In the genomic region with DNA sequence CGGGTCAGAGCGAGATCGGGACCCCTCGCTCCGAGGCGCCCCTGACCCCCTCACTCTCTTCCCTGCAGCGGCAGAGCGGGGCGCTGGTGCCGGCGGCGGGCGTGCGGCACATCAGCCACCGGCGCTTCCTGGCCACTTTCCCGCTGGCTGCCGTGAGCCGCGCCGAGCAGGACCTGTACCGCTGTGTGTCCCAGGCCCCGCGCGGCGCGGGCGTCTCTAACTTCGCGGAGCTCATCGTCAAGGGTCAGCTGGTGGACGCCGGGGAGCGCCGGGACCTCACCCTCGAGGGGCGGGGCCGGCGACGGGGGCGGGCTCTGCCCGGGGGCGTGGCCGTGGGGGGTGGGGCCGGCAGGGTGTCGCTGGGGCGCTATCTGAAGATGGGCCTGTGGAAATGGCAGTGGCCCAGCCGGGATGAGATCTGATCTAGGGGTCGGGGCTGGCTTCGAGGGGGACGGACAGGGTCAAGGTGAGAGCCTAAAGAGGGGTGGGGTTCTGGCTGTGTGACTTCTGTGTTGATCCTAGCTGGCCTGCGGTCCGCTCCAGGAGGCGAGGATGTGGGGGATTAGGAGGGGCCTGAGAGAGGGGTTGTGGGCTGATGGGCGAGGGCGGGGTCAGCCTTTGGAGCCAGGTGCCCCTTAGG, we compare ENCODE assay signal across 2 cellular contexts.
TF ChIP-seq lines count a peak whose summit lies in the region.

No MANE protein-coding gene starts in this region.

TF ChIP-seq in liver, 16 proteins besides CTCF, POLR2A, EP300 and RAD21:
- TF ChIP-seq HNF4G (IDR thresholded peaks at IDR 0.05) (no peak), NR2F2 (IDR thresholded peaks at IDR 0.05) (no peak), SP1 (IDR thresholded peaks at IDR 0.05) (no peak), JUND (IDR thresholded peaks at IDR 0.05) (no peak), FOXA2 (IDR thresholded peaks at IDR 0.05) (no peak), RXRA (IDR thresholded peaks at IDR 0.05) (no peak), FOXA1 (IDR thresholded peaks at IDR 0.05) (no peak), TAF1 (conservative IDR thresholded peaks at IDR 0.05) (no peak), GABPA (IDR thresholded peaks at IDR 0.05 in 1 of 2, conservative IDR thresholded peaks at IDR 0.05 in 1 of 2) (no peak), EGR1 (IDR thresholded peaks at IDR 0.05; ENCODE audit: low read depth in 2 of 2) (no peak), HNF4A (conservative IDR thresholded peaks at IDR 0.05) (no peak)
- TF ChIP-seq, protein P1, sequence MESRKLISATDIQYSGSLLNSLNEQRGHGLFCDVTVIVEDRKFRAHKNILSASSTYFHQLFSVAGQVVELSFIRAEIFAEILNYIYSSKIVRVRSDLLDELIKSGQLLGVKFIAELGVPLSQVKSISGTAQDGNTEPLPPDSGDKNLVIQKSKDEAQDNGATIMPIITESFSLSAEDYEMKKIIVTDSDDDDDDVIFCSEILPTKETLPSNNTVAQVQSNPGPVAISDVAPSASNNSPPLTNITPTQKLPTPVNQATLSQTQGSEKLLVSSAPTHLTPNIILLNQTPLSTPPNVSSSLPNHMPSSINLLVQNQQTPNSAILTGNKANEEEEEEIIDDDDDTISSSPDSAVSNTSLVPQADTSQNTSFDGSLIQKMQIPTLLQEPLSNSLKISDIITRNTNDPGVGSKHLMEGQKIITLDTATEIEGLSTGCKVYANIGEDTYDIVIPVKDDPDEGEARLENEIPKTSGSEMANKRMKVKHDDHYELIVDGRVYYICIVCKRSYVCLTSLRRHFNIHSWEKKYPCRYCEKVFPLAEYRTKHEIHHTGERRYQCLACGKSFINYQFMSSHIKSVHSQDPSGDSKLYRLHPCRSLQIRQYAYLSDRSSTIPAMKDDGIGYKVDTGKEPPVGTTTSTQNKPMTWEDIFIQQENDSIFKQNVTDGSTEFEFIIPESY (IDR thresholded peaks at IDR 0.05): no peak
- TF ChIP-seq, protein P2, sequence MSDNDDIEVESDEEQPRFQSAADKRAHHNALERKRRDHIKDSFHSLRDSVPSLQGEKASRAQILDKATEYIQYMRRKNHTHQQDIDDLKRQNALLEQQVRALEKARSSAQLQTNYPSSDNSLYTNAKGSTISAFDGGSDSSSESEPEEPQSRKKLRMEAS (IDR thresholded peaks at IDR 0.05): no peak
- TF ChIP-seq, protein P3, sequence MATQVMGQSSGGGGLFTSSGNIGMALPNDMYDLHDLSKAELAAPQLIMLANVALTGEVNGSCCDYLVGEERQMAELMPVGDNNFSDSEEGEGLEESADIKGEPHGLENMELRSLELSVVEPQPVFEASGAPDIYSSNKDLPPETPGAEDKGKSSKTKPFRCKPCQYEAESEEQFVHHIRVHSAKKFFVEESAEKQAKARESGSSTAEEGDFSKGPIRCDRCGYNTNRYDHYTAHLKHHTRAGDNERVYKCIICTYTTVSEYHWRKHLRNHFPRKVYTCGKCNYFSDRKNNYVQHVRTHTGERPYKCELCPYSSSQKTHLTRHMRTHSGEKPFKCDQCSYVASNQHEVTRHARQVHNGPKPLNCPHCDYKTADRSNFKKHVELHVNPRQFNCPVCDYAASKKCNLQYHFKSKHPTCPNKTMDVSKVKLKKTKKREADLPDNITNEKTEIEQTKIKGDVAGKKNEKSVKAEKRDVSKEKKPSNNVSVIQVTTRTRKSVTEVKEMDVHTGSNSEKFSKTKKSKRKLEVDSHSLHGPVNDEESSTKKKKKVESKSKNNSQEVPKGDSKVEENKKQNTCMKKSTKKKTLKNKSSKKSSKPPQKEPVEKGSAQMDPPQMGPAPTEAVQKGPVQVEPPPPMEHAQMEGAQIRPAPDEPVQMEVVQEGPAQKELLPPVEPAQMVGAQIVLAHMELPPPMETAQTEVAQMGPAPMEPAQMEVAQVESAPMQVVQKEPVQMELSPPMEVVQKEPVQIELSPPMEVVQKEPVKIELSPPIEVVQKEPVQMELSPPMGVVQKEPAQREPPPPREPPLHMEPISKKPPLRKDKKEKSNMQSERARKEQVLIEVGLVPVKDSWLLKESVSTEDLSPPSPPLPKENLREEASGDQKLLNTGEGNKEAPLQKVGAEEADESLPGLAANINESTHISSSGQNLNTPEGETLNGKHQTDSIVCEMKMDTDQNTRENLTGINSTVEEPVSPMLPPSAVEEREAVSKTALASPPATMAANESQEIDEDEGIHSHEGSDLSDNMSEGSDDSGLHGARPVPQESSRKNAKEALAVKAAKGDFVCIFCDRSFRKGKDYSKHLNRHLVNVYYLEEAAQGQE (IDR thresholded peaks at IDR 0.05): no peak

TF ChIP-seq in HepG2, 621 proteins besides CTCF, POLR2A, EP300 and RAD21:
- TF ChIP-seq ZNF253 (CRISPR knock-in tag; IDR thresholded peaks at IDR 0.05; ENCODE audit: borderline replicate concordance) (no peak), ZNF230 (CRISPR knock-in tag; IDR thresholded peaks at IDR 0.05) (no peak), NR2F6 (IDR thresholded peaks at IDR 0.05) (no peak), NR2F6 (CRISPR knock-in tag; IDR thresholded peaks at IDR 0.05) (no peak), TOPORS (CRISPR knock-in tag; IDR thresholded peaks at IDR 0.05) (no peak), KLF15 (CRISPR knock-in tag; IDR thresholded peaks at IDR 0.05; ENCODE audit: borderline replicate concordance) (no peak), ATAD3A (CRISPR knock-in tag; IDR thresholded peaks at IDR 0.05) (no peak), YEATS2 (CRISPR knock-in tag; IDR thresholded peaks at IDR 0.05; ENCODE audit: borderline replicate concordance) (no peak)
- TF ChIP-seq, protein P4, sequence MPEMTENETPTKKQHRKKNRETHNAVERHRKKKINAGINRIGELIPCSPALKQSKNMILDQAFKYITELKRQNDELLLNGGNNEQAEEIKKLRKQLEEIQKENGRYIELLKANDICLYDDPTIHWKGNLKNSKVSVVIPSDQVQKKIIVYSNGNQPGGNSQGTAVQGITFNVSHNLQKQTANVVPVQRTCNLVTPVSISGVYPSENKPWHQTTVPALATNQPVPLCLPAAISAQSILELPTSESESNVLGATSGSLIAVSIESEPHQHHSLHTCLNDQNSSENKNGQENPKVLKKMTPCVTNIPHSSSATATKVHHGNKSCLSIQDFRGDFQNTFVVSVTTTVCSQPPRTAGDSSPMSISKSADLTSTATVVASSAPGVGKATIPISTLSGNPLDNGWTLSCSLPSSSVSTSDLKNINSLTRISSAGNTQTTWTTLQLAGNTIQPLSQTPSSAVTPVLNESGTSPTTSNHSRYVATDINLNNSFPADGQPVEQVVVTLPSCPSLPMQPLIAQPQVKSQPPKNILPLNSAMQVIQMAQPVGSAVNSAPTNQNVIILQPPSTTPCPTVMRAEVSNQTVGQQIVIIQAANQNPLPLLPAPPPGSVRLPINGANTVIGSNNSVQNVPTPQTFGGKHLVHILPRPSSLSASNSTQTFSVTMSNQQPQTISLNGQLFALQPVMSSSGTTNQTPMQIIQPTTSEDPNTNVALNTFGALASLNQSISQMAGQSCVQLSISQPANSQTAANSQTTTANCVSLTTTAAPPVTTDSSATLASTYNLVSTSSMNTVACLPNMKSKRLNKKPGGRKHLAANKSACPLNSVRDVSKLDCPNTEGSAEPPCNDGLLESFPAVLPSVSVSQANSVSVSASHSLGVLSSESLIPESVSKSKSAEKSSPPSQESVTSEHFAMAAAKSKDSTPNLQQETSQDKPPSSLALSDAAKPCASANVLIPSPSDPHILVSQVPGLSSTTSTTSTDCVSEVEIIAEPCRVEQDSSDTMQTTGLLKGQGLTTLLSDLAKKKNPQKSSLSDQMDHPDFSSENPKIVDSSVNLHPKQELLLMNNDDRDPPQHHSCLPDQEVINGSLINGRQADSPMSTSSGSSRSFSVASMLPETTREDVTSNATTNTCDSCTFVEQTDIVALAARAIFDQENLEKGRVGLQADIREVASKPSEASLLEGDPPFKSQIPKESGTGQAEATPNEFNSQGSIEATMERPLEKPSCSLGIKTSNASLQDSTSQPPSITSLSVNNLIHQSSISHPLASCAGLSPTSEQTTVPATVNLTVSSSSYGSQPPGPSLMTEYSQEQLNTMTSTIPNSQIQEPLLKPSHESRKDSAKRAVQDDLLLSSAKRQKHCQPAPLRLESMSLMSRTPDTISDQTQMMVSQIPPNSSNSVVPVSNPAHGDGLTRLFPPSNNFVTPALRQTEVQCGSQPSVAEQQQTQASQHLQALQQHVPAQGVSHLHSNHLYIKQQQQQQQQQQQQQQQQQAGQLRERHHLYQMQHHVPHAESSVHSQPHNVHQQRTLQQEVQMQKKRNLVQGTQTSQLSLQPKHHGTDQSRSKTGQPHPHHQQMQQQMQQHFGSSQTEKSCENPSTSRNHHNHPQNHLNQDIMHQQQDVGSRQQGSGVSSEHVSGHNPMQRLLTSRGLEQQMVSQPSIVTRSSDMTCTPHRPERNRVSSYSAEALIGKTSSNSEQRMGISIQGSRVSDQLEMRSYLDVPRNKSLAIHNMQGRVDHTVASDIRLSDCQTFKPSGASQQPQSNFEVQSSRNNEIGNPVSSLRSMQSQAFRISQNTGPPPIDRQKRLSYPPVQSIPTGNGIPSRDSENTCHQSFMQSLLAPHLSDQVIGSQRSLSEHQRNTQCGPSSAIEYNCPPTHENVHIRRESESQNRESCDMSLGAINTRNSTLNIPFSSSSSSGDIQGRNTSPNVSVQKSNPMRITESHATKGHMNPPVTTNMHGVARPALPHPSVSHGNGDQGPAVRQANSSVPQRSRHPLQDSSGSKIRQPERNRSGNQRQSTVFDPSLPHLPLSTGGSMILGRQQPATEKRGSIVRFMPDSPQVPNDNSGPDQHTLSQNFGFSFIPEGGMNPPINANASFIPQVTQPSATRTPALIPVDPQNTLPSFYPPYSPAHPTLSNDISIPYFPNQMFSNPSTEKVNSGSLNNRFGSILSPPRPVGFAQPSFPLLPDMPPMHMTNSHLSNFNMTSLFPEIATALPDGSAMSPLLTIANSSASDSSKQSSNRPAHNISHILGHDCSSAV (CRISPR knock-in tag; IDR thresholded peaks at IDR 0.05; ENCODE audit: borderline replicate concordance): no peak
- TF ChIP-seq, protein P5, sequence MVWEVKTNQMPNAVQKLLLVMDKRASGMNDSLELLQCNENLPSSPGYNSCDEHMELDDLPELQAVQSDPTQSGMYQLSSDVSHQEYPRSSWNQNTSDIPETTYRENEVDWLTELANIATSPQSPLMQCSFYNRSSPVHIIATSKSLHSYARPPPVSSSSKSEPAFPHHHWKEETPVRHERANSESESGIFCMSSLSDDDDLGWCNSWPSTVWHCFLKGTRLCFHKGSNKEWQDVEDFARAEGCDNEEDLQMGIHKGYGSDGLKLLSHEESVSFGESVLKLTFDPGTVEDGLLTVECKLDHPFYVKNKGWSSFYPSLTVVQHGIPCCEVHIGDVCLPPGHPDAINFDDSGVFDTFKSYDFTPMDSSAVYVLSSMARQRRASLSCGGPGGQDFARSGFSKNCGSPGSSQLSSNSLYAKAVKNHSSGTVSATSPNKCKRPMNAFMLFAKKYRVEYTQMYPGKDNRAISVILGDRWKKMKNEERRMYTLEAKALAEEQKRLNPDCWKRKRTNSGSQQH (CRISPR knock-in tag; IDR thresholded peaks at IDR 0.05; ENCODE audit: low read depth): no peak
